1 cellular context compared by ENCODE assay signal in the genomic region with DNA sequence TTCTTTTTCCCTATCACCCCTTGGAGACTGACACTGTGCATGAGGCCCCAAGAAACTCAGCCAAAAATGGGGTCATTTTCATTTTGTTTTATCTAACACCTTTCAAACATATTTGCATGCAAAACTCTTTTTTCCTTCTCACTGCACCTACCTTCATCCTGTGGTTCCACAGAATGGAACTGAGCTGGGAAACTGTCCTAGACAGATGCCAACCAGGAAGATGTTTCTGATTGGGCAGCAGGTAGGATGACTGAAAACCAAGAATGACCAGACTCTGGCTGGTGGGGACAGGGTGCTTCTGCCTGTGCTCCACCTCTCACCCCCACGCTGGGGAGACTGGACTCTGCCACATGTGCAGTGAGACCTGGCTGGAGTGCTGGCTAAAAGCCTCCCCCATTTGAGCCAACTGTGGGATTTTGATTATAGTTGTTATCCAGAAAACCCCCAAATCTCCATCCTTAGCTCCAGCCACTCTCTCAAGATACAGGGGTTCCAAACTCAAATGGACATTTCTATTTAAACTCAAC.
TF ChIP-seq lines count a peak whose summit lies in the region.

No MANE protein-coding gene starts in this region.

TF ChIP-seq in endothelial cell of umbilical vein, 7 proteins besides CTCF, POLR2A, EP300 and RAD21:
- TF ChIP-seq FOS (IDR thresholded peaks at IDR 0.05; ENCODE audit: borderline replicate concordance, insufficient read depth, low read length) (no peak), POLR2AphosphoS5 (IDR thresholded peaks at IDR 0.05; ENCODE audit: insufficient read depth, low read depth, low read length) (no peak), MYC (IDR thresholded peaks at IDR 0.05; ENCODE audit: low read depth, low read length) (no peak), JUN (IDR thresholded peaks at IDR 0.05; ENCODE audit: borderline replicate concordance, insufficient read depth, insufficient read length, low read depth) (no peak), GATA2 (IDR thresholded peaks at IDR 0.05; ENCODE audit: insufficient read depth, insufficient read length, low read depth, low read length) (no peak), EZH2 (IDR thresholded peaks at IDR 0.05; ENCODE audit: borderline replicate concordance, low read depth, low read length, severe bottlenecking) (no peak)
- TF ChIP-seq, protein P1, sequence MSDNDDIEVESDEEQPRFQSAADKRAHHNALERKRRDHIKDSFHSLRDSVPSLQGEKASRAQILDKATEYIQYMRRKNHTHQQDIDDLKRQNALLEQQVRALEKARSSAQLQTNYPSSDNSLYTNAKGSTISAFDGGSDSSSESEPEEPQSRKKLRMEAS (IDR thresholded peaks at IDR 0.05; ENCODE audit: insufficient read depth, insufficient read length): no peak
